ENCODE assay signal across 15 cellular contexts in genomic region chr6:151093706-151094105, GRCh38.
DNase-seq lines count a peak whose midpoint lies in the region; ATAC-seq and TF ChIP-seq lines count a peak whose summit lies in the region.
"Had no signal": no experiment of that assay in that cellular context is flagged by ENCODE, and none has a peak within 500 bp of the region (broad histone marks: within the 10 kb centered on the region; RNA-seq: fewer than 3 reads in every experiment).

No MANE protein-coding gene starts in this region.

- no peaks in the 10 kb centered on the region for H3K27me3 ChIP-seq in naive thymus-derived CD4-positive, alpha-beta T cell (ENCODE audit: control insufficient read depth in 2 of 2, insufficient read depth in 2 of 2, low read length in 2 of 2)

- H3K9me3 Mint-ChIP-seq in activated T-helper 17 cell treated with anti-CD3 and anti-CD28 coated beads, Interleukin-2, amount 50 U/mL, for 72 hours = no peaks in the 10 kb centered on the region
- peaks cover 0 to 3% (median 0%) of the 10 kb centered on the region in 11 donors for H3K9me3 Mint-ChIP-seq in naive thymus-derived CD4-positive, alpha-beta T cell

- H3K4me1 Mint-ChIP-seq in activated T-helper 17 cell treated with anti-CD3 and anti-CD28 coated beads, Interleukin-2, amount 50 U/mL, for 72 hours = peaks cover 10% of the 10 kb centered on the region
- peaks cover 0 to 6% (median 0%) of the 10 kb centered on the region in 7 donors for H3K4me1 Mint-ChIP-seq in naive thymus-derived CD4-positive, alpha-beta T cell

- H3K27me3 Mint-ChIP-seq in activated T-helper 17 cell treated with anti-CD3 and anti-CD28 coated beads, Interleukin-2, amount 50 U/mL, for 72 hours = no peaks in the 10 kb centered on the region
- H3K27me3 Mint-ChIP-seq in naive thymus-derived CD4-positive, alpha-beta T cell = no peaks in the 10 kb centered on the region
- H3K27me3 Mint-ChIP-seq: B cell; CD4-positive, alpha-beta T cell had no signal

- peaks cover 0 to 12% of the 10 kb centered on the region in 2 experiments; a peak in 2 of 3 replicates for H3K36me3 ChIP-seq in HEK293 (ENCODE audit: control insufficient read depth in 2 of 2, insufficient read depth in 1 of 2, low read length in 2 of 2)
- peaks cover 0 to 11% (median 0%) of the 10 kb centered on the region in 3 experiments for H3K36me3 ChIP-seq in naive thymus-derived CD4-positive, alpha-beta T cell (ENCODE audit: control insufficient read depth in 2 of 3, insufficient read depth in 3 of 3, low read length in 3 of 3)

- POLR2A ChIA-PET in HEK293 (lab: Yijun Ruan, JAX) = no interaction called here
- POLR2A ChIA-PET in naive thymus-derived CD4-positive, alpha-beta T cell (lab: Charles Lee) = no interaction called here

- TF ChIP-seq CTCF in HEK293 (tag by site-specific recombination; IDR thresholded peaks at IDR 0.05) = no peak

- CTCF ChIA-PET in HEK293 (lab: Yijun Ruan, JAX) = interaction anchor here (1.9 kb wide), 1 partner anchor 79 kb away, joined by 3 read pairs; no protein-coding TSS in a partner anchor
- CTCF ChIA-PET in naive thymus-derived CD4-positive, alpha-beta T cell (lab: Charles Lee) = no interaction called here

- no peak overlapping the region for H3K27ac Mint-ChIP-seq in activated T-helper 17 cell treated with anti-CD3 and anti-CD28 coated beads, Interleukin-2, amount 50 U/mL, for 72 hours
- H3K27ac Mint-ChIP-seq in naive thymus-derived CD4-positive, alpha-beta T cell = peak overlapping the region in 1 of 9 donors; percentile 11
- H3K27ac Mint-ChIP-seq: B cell; CD4-positive, alpha-beta T cell had no signal

- no peaks in the 10 kb centered on the region for H3K9me3 ChIP-seq in HEK293 (ENCODE audit: control insufficient read depth, insufficient read depth, low read depth, low read length)
- H3K9me3 ChIP-seq in naive thymus-derived CD4-positive, alpha-beta T cell (ENCODE audit: control insufficient read depth in 2 of 3, low read length in 3 of 3) = no peaks in the 10 kb centered on the region

- H3K4me3 ChIP-seq in HEK293 (ENCODE audit: low read depth, low read length) = no peak overlapping the region
- no peak overlapping the region for H3K4me3 ChIP-seq in naive thymus-derived CD4-positive, alpha-beta T cell (ENCODE audit: low read length)
- H3K4me3 ChIP-seq: GM23248 had no signal

- H3K27ac ChIP-seq in HEK293 (ENCODE audit: extremely low read depth, low read depth, low read length) = no peak overlapping the region
- H3K27ac ChIP-seq in naive thymus-derived CD4-positive, alpha-beta T cell (ENCODE audit: low read depth, low read length) = no peak overlapping the region
- H3K27ac ChIP-seq: GM23248 had no signal

- intact Hi-C loops in naive thymus-derived CD4-positive, alpha-beta T cell (cut with micrococcal nuclease) = no loop called here

- no peak for DNase-seq in naive thymus-derived CD4-positive, alpha-beta T cell
- DNase-seq in germinal center (ENCODE audit: low spot score) (no peak), NCI-H748 treated with DMSO at 0.1 percent for 48 hours (lab: John Stamatoyannopoulos, UW) (no peak), cerebellar nuclear complex (lab: John Stamatoyannopoulos, UW) (no peak), RPMI8226 (no peak)
- DNase-seq: C1 segment of cervical spinal cord; Calu3; CD4-positive, alpha-beta T cell; DMS79; GM23248; H7; IMR-90 had no signal

- ATAC-seq in activated T-helper 17 cell treated with anti-CD3 and anti-CD28 coated beads, Interleukin-2, amount 50 U/mL, for 72 hours (replicated peaks) = peak; percentile 55
- peak; percentile 24 for ATAC-seq in naive thymus-derived CD4-positive, alpha-beta T cell

- no peaks in the 10 kb centered on the region for H3K4me1 ChIP-seq in HEK293 (ENCODE audit: control insufficient read depth, insufficient read depth, low read length)
- no peaks in the 10 kb centered on the region for H3K4me1 ChIP-seq in naive thymus-derived CD4-positive, alpha-beta T cell (ENCODE audit: control insufficient read depth in 2 of 2, insufficient read depth in 2 of 2, low read length in 2 of 2)

- peaks cover 78% of the 10 kb centered on the region for H3K36me3 Mint-ChIP-seq in activated T-helper 17 cell treated with anti-CD3 and anti-CD28 coated beads, Interleukin-2, amount 50 U/mL, for 72 hours (ENCODE audit: low read depth)
- peaks cover 17 to 49% (median 34%) of the 10 kb centered on the region in 5 donors for H3K36me3 Mint-ChIP-seq in naive thymus-derived CD4-positive, alpha-beta T cell

- H3K4me3 Mint-ChIP-seq in activated T-helper 17 cell treated with anti-CD3 and anti-CD28 coated beads, Interleukin-2, amount 50 U/mL, for 72 hours = no peak overlapping the region
- no peak overlapping the region for H3K4me3 Mint-ChIP-seq in naive thymus-derived CD4-positive, alpha-beta T cell
- H3K4me3 Mint-ChIP-seq: B cell; CD4-positive, alpha-beta T cell had no signal

TF ChIP-seq in HEK293, 187 proteins besides CTCF, POLR2A, EP300 and RAD21:
- TF ChIP-seq ZNF311 (tag by site-specific recombination; IDR thresholded peaks at IDR 0.05; ENCODE audit: borderline replicate concordance) (no peak), SCRT2 (tag by site-specific recombination; IDR thresholded peaks at IDR 0.05) (0 out of 2 replicates have a peak, but pooled peaks have one; percentile 13), ZNF664 (tag by site-specific recombination; IDR thresholded peaks at IDR 0.05) (no peak), ZNF626 (tag by site-specific recombination; IDR thresholded peaks at IDR 0.05) (no peak), ZNF513 (tag by site-specific recombination; IDR thresholded peaks at IDR 0.05) (no peak), ZNF114 (tag by site-specific recombination; IDR thresholded peaks at IDR 0.05) (no peak)
